ENCODE assay signal across 13 cellular contexts in genomic region chrX:106649523-106650428, GRCh38. TPM values are rescaled to one million over a fixed set of nuclear protein-coding genes. Genes with fewer than 3 reads are reported as not detected.
DNase-seq lines count a peak whose midpoint lies in the region; ATAC-seq and TF ChIP-seq lines count a peak whose summit lies in the region.
"Had no signal": no experiment of that assay in that cellular context is flagged by ENCODE, and none has a peak within 500 bp of the region (broad histone marks: within the 10 kb centered on the region; RNA-seq: fewer than 3 reads in every experiment).

No MANE protein-coding gene starts in this region.

- H3K36me3 ChIP-seq in uterus, result no peaks in the 10 kb centered on the region
- H3K36me3 ChIP-seq: colonic mucosa, gastroesophageal sphincter had no signal

- no peaks in the 10 kb centered on the region for H3K4me1 ChIP-seq in uterus
- H3K4me1 ChIP-seq: colonic mucosa, gastroesophageal sphincter had no signal

- H3K27ac ChIP-seq in uterus, result no peak overlapping the region
- H3K27ac ChIP-seq: colonic mucosa, gastroesophageal sphincter had no signal

- DNase-seq in left lobe of liver (ENCODE audit: low spot score) (no peak), uterus (no peak), cardiac septum (ENCODE audit: low spot score) (no peak)
- DNase-seq: activated gamma-delta T cell treated with Interleukin-2 at 50 U/mL for 16 hours, colonic mucosa, DMS79, H9, mammary epithelial cell had no signal

- TF ChIP-seq CTCF in uterus (IDR thresholded peaks at IDR 0.05), result no peak

- peak; percentile 94 for ATAC-seq in GM19023 (IDR thresholded peaks at IDR 0.05; ENCODE audit: unreplicated experiment)
- ATAC-seq in GM21619 (IDR thresholded peaks at IDR 0.05; ENCODE audit: unreplicated experiment), result peak; percentile 100
- peak; percentile 94 for ATAC-seq in HG03139 (IDR thresholded peaks at IDR 0.05; ENCODE audit: unreplicated experiment)
- peak; percentile 67 for ATAC-seq in left lobe of liver
- no peak for ATAC-seq in esophagus mucosa
- ATAC-seq: gastroesophageal sphincter had no signal

- no peaks in the 10 kb centered on the region for H3K27me3 ChIP-seq in uterus
- H3K27me3 ChIP-seq: colonic mucosa, gastroesophageal sphincter had no signal

- TF ChIP-seq POLR2A in uterus (IDR thresholded peaks at IDR 0.05), result no peak

- intact Hi-C loops in uterus (cut with DNase I; ENCODE audit: low total_unique reads), result no loop called here
- intact Hi-C loops in cardiac septum (cut with DNase I), result no loop called here

- no peaks in the 10 kb centered on the region for H3K9me3 ChIP-seq in uterus
- H3K9me3 ChIP-seq: colonic mucosa, gastroesophageal sphincter had no signal

- no peak overlapping the region for H3K4me3 ChIP-seq in uterus
- H3K4me3 ChIP-seq: colonic mucosa, gastroesophageal sphincter had no signal

RNA-seq across cellular contexts. Expression of gene RADX, which starts 38.0 kb away (rescaled TPM):
- total RNA-seq in left lobe of liver (0.60 TPM), uterus (10 to 100 TPM in 2 of 4 donors, 1 to 10 TPM in 2; 2.1 to 15.7 (median 8.5) TPM), cardiac septum (1.0 TPM), esophagus mucosa (0.76 TPM)
